In the genomic region with DNA sequence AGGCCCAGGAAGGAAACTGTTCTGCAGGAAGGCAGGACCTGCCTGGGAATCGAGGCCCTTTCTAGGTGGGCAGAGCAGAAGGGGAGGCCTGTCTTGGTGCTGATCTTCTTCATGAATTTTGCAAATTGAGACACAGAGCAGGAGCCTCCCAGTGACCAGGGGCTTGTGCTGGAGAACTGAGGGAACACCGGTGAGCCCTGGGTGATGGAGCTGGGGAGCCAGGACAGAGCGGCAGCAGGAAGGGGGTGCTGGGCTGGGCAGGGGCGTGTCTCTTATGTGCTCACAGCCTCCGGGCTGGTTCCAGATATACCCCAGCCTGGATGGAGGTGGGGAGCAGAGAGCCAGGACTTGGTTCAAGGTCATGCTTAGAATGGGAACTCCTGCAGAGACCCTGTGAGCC, we compare ENCODE assay signal across 27 cellular contexts.
DNase-seq lines count a peak whose midpoint lies in the region; ATAC-seq, FAIRE-seq and TF ChIP-seq lines count a peak whose summit lies in the region.
"Had no signal": no experiment of that assay in that cellular context is flagged by ENCODE, and none has a peak within 500 bp of the region (broad histone marks: within the 10 kb centered on the region; RNA-seq: fewer than 3 reads in every experiment).

No MANE protein-coding gene starts in this region.

- H3K36me3 ChIP-seq in BLaER1 (no peaks in the 10 kb centered on the region), kidney (ENCODE audit: control insufficient read depth in 1 of 2, insufficient read depth in 2 of 2, low read length in 2 of 2) (no peaks in the 10 kb centered on the region), osteoblast (ENCODE audit: insufficient read depth, low read length) (no peaks in the 10 kb centered on the region)
- H3K36me3 ChIP-seq in BLaER1 treated with 17β-estradiol and CSF1 and Interleukin-3, amounts not matched to agents 10 nM and 100 nM: no peaks in the 10 kb centered on the region
- H3K36me3 ChIP-seq: BE2C had no signal

- no peaks in the 10 kb centered on the region for H3K27me3 ChIP-seq in BLaER1
- H3K27me3 ChIP-seq in BLaER1 treated with 17β-estradiol and CSF1 and Interleukin-3, amounts not matched to agents 10 nM and 100 nM: peaks cover 0 to 5% (median 0%) of the 10 kb centered on the region in 11 experiments; a peak in 1 of 22 replicates
- peaks cover 7% of the 10 kb centered on the region for H3K27me3 ChIP-seq in osteoblast (ENCODE audit: insufficient read depth, low read length)
- H3K27me3 ChIP-seq: BE2C had no signal

- CTCF ChIA-PET in activated CD8-positive, alpha-beta memory T cell treated with anti-CD3 and anti-CD28 coated beads, Interleukin-2, amount 10 ng/mL, durations not matched to agents 7 days and 5 days (lab: Charles Lee): interaction anchor here (1.0 to 1.3 kb wide), 2 partner anchors 10 kb away, joined by 4 to 6 read pairs; no protein-coding TSS in a partner anchor
- CTCF ChIA-PET in activated naive CD4-positive, alpha-beta T cell treated with anti-CD3 and anti-CD28 coated beads, Interleukin-2, amount 10 ng/mL, durations not matched to agents 7 days and 5 days (lab: Charles Lee): no interaction called here

- H3K4me1 Mint-ChIP-seq in activated CD8-positive, alpha-beta memory T cell treated with anti-CD3 and anti-CD28 coated beads, Interleukin-2, amount 10 ng/mL, durations not matched to agents 7 days and 5 days: no peaks in the 10 kb centered on the region
- no peaks in the 10 kb centered on the region for H3K4me1 Mint-ChIP-seq in activated naive CD4-positive, alpha-beta T cell treated with anti-CD3 and anti-CD28 coated beads, Interleukin-2, amount 10 ng/mL, durations not matched to agents 7 days and 5 days
- H3K4me1 Mint-ChIP-seq: CD14-positive monocyte; CD4-positive, alpha-beta memory T cell; CD4-positive, CD25-positive, alpha-beta regulatory T cell; CD8-positive, alpha-beta memory T cell had no signal

- peaks cover 100% of the 10 kb centered on the region for H3K4me1 ChIP-seq in BLaER1
- H3K4me1 ChIP-seq in BLaER1 treated with 17β-estradiol and CSF1 and Interleukin-3, amounts not matched to agents 10 nM and 100 nM: peaks cover 31 to 100% (median 98%) of the 10 kb centered on the region in 10 experiments
- H3K4me1 ChIP-seq in kidney (ENCODE audit: control insufficient read depth in 1 of 2, insufficient read depth in 1 of 2, low read depth in 1 of 2, low read length in 2 of 2): no peaks in the 10 kb centered on the region
- no peaks in the 10 kb centered on the region for H3K4me1 ChIP-seq in osteoblast (ENCODE audit: insufficient read depth, low read length)

- intact Hi-C loops in kidney (cut with DNase I): no loop called here

- H3K27ac ChIP-seq in BLaER1 (peak overlapping the region; percentile 8; the same call in 1 of the 2 replicates), kidney (ENCODE audit: low read depth in 2 of 2, low read length in 2 of 2) (no peak overlapping the region), osteoblast (ENCODE audit: low read depth, low read length) (no peak overlapping the region)
- no peak overlapping the region for H3K27ac ChIP-seq in BLaER1 treated with 17β-estradiol and CSF1 and Interleukin-3, amounts not matched to agents 10 nM and 100 nM

- no peaks in the 10 kb centered on the region for H3K9me3 ChIP-seq in BLaER1
- no peaks in the 10 kb centered on the region for H3K9me3 ChIP-seq in BLaER1 treated with 17β-estradiol and CSF1 and Interleukin-3, amounts not matched to agents 10 nM and 100 nM (replicated peaks in 1 of 11)
- no peaks in the 10 kb centered on the region for H3K9me3 ChIP-seq in kidney (ENCODE audit: control insufficient read depth in 1 of 2, low read length in 2 of 2)
- no peaks in the 10 kb centered on the region for H3K9me3 ChIP-seq in osteoblast (ENCODE audit: low read depth, low read length)
- H3K9me3 ChIP-seq: BE2C had no signal

- H4K20me1 ChIP-seq in BLaER1 (no peaks in the 10 kb centered on the region), osteoblast (ENCODE audit: insufficient read depth, low read length) (no peaks in the 10 kb centered on the region)
- H4K20me1 ChIP-seq in BLaER1 treated with 17β-estradiol and CSF1 and Interleukin-3, amounts not matched to agents 10 nM and 100 nM: no peaks in the 10 kb centered on the region; a peak in 1 of 22 replicates

- H3K4me3 ChIP-seq in BLaER1: no peak overlapping the region
- H3K4me3 ChIP-seq in BLaER1 treated with 17β-estradiol and CSF1 and Interleukin-3, amounts not matched to agents 10 nM and 100 nM: no peak overlapping the region
- no peak overlapping the region for H3K4me3 ChIP-seq in kidney (ENCODE audit: low read length in 2 of 2)
- no peak overlapping the region for H3K4me3 ChIP-seq in osteoblast (ENCODE audit: insufficient read depth, low read length)
- H3K4me3 ChIP-seq: GM12878 had no signal

- no peak for ATAC-seq in activated CD8-positive, alpha-beta memory T cell treated with anti-CD3 and anti-CD28 coated beads, Interleukin-2, amount 10 ng/mL, durations not matched to agents 7 days and 5 days
- ATAC-seq: GM12878 had no signal

- H3K9me3 Mint-ChIP-seq in activated CD8-positive, alpha-beta memory T cell treated with anti-CD3 and anti-CD28 coated beads, Interleukin-2, amount 10 ng/mL, durations not matched to agents 7 days and 5 days (ENCODE audit: low read depth): no peaks in the 10 kb centered on the region
- H3K9me3 Mint-ChIP-seq in activated naive CD4-positive, alpha-beta T cell treated with anti-CD3 and anti-CD28 coated beads, Interleukin-2, amount 10 ng/mL, durations not matched to agents 7 days and 5 days: no peaks in the 10 kb centered on the region
- H3K9me3 Mint-ChIP-seq: CD14-positive monocyte; CD4-positive, alpha-beta memory T cell; CD8-positive, alpha-beta memory T cell had no signal

- H2AFZ ChIP-seq in osteoblast (ENCODE audit: low read length): no peak overlapping the region

- no peak overlapping the region for H3K27ac Mint-ChIP-seq in activated CD8-positive, alpha-beta memory T cell treated with anti-CD3 and anti-CD28 coated beads, Interleukin-2, amount 10 ng/mL, durations not matched to agents 7 days and 5 days
- H3K27ac Mint-ChIP-seq in activated naive CD4-positive, alpha-beta T cell treated with anti-CD3 and anti-CD28 coated beads, Interleukin-2, amount 10 ng/mL, durations not matched to agents 7 days and 5 days: no peak overlapping the region
- H3K27ac Mint-ChIP-seq: CD14-positive monocyte; CD4-positive, alpha-beta memory T cell; CD4-positive, CD25-positive, alpha-beta regulatory T cell; CD8-positive, alpha-beta memory T cell had no signal

- H3K9ac ChIP-seq in BLaER1 (no peak overlapping the region), kidney (ENCODE audit: low read length in 2 of 2) (no peak overlapping the region)
- H3K9ac ChIP-seq in BLaER1 treated with 17β-estradiol and CSF1 and Interleukin-3, amounts not matched to agents 10 nM and 100 nM: no peak overlapping the region

- H3K36me3 Mint-ChIP-seq in activated CD8-positive, alpha-beta memory T cell treated with anti-CD3 and anti-CD28 coated beads, Interleukin-2, amount 10 ng/mL, durations not matched to agents 7 days and 5 days: no peaks in the 10 kb centered on the region
- no peaks in the 10 kb centered on the region for H3K36me3 Mint-ChIP-seq in activated naive CD4-positive, alpha-beta T cell treated with anti-CD3 and anti-CD28 coated beads, Interleukin-2, amount 10 ng/mL, durations not matched to agents 7 days and 5 days
- H3K36me3 Mint-ChIP-seq: CD14-positive monocyte; CD4-positive, alpha-beta memory T cell; CD4-positive, CD25-positive, alpha-beta regulatory T cell; CD8-positive, alpha-beta memory T cell had no signal

- H3K4me2 ChIP-seq in BLaER1 (peak overlapping the region; percentile 94), osteoblast (ENCODE audit: insufficient read depth, low read length) (no peak overlapping the region)
- peak overlapping the region in 9 of 11 experiments; percentile 59 to 96 (median 74); a peak in 18 of 22 replicates for H3K4me2 ChIP-seq in BLaER1 treated with 17β-estradiol and CSF1 and Interleukin-3, amounts not matched to agents 10 nM and 100 nM

- FAIRE-seq in kidney (lab: Jason Lieb, UNC): no peak
- FAIRE-seq: A204.1, GM12878, GM12892, GM18507 had no signal

- TF ChIP-seq CTCF in kidney (IDR thresholded peaks at IDR 0.05; ENCODE audit: borderline replicate concordance, extremely low read depth, insufficient read depth): no peak
- TF ChIP-seq CTCF in osteoblast (IDR thresholded peaks at IDR 0.05; ENCODE audit: extremely low read depth, low read depth, low read length): no peak

- H3K4me3 Mint-ChIP-seq in activated CD8-positive, alpha-beta memory T cell treated with anti-CD3 and anti-CD28 coated beads, Interleukin-2, amount 10 ng/mL, durations not matched to agents 7 days and 5 days: no peak overlapping the region
- no peak overlapping the region for H3K4me3 Mint-ChIP-seq in activated naive CD4-positive, alpha-beta T cell treated with anti-CD3 and anti-CD28 coated beads, Interleukin-2, amount 10 ng/mL, durations not matched to agents 7 days and 5 days
- H3K4me3 Mint-ChIP-seq: CD14-positive monocyte; CD4-positive, alpha-beta memory T cell; CD4-positive, CD25-positive, alpha-beta regulatory T cell; CD8-positive, alpha-beta memory T cell had no signal

- no peaks in the 10 kb centered on the region for H3K79me2 ChIP-seq in osteoblast (ENCODE audit: insufficient read depth, low read length)

- no peaks in the 10 kb centered on the region for H3K27me3 Mint-ChIP-seq in activated CD8-positive, alpha-beta memory T cell treated with anti-CD3 and anti-CD28 coated beads, Interleukin-2, amount 10 ng/mL, durations not matched to agents 7 days and 5 days
- peaks cover 7% of the 10 kb centered on the region for H3K27me3 Mint-ChIP-seq in activated naive CD4-positive, alpha-beta T cell treated with anti-CD3 and anti-CD28 coated beads, Interleukin-2, amount 10 ng/mL, durations not matched to agents 7 days and 5 days
- H3K27me3 Mint-ChIP-seq: CD4-positive, CD25-positive, alpha-beta regulatory T cell had no signal

- peak; percentile 48 for DNase-seq in kidney
- peak; percentile 32 for DNase-seq in osteoblast (ENCODE audit: insufficient read length, low spot score, missing footprints)
- DNase-seq in superior temporal gyrus (ENCODE audit: extremely low spot score): no peak
- no peak for DNase-seq in activated CD8-positive, alpha-beta memory T cell treated with anti-CD3 and anti-CD28 coated beads, Interleukin-2, amount 10 ng/mL, durations not matched to agents 7 days and 5 days
- DNase-seq in activated naive CD4-positive, alpha-beta T cell treated with Interleukin-2 at 50 U/mL for 16 hours: no peak
- DNase-seq in activated naive CD4-positive, alpha-beta T cell treated with anti-CD3 and anti-CD28 coated beads, Interleukin-2, amount 10 ng/mL, durations not matched to agents 7 days and 5 days: no peak
- DNase-seq: 8988T; ACHN; BE2C; C1 segment of cervical spinal cord; CD4-positive, alpha-beta memory T cell; CD4-positive, CD25-positive, alpha-beta regulatory T cell; CD8-positive, alpha-beta memory T cell; COR-L47; DMS 273 treated with DMSO at 0.1 percent for 48 hours; DMS153; DMS79; DND-41; EL; GDM1 had no signal

Comparison
In these comparisons a context has a peak if more than half of its experiments do, and no peak if none do; other contexts are left out.
1. DNase-seq: peak in kidney (single experiment) and osteoblast (single experiment); none in superior temporal gyrus (single experiment), activated CD8-positive, alpha-beta memory T cell treated with anti-CD3 and anti-CD28 coated beads, Interleukin-2, amount 10 ng/mL, durations not matched to agents 7 days and 5 days (single experiment), activated naive CD4-positive, alpha-beta T cell treated with Interleukin-2 at 50 U/mL for 16 hours (single experiment) and activated naive CD4-positive, alpha-beta T cell treated with anti-CD3 and anti-CD28 coated beads, Interleukin-2, amount 10 ng/mL, durations not matched to agents 7 days and 5 days (single experiment).